Comparison of ENCODE assay signal across 9 cellular contexts in genomic region chr10:117878626-117879025, GRCh38.
"Had no signal": no experiment of that assay in that cellular context is flagged by ENCODE, and none has a peak within 500 bp of the region (broad histone marks: within the 10 kb centered on the region; RNA-seq: fewer than 3 reads in every experiment).

No MANE protein-coding gene starts in this region.

- H3K4me1 ChIP-seq: HAP-1 had no signal

- H3K4me3 ChIP-seq: GM23248, HAP-1, K562 had no signal

- ATAC-seq: HCT116, K562 had no signal

- H3K9me3 ChIP-seq: HAP-1 had no signal

- H3K36me3 ChIP-seq: HAP-1 had no signal

- DNase-seq: GM23248, GOT3, H7, HFFc6, IMR-90, KG1 had no signal

- H3K27ac ChIP-seq: GM23248 had no signal
